Comparison of ENCODE assay signal across 10 cellular contexts in genomic region chr15:52232327-52232726, GRCh38. TPM values are rescaled to one million over a fixed set of nuclear protein-coding genes. Genes with fewer than 3 reads are reported as not detected.
DNase-seq lines count a peak whose midpoint lies in the region; ATAC-seq and TF ChIP-seq lines count a peak whose summit lies in the region.
"Had no signal": no experiment of that assay in that cellular context is flagged by ENCODE, and none has a peak within 500 bp of the region (broad histone marks: within the 10 kb centered on the region; RNA-seq: fewer than 3 reads in every experiment).

No MANE protein-coding gene starts in this region.

- H3K9ac ChIP-seq in OCI-LY1 (ENCODE audit: low read length): peak overlapping the region; percentile 46; the same call in 1 of the 2 replicates

- H3K4me2 ChIP-seq in OCI-LY1 (ENCODE audit: low read length): peak overlapping the region; percentile 45

- no peaks in the 10 kb centered on the region for H3K36me3 ChIP-seq in ACC112 (ENCODE audit: insufficient read depth, low read length)
- no peaks in the 10 kb centered on the region; the same call in 1 of the 2 replicates for H3K36me3 ChIP-seq in OCI-LY1 (ENCODE audit: insufficient read depth, low read length)
- H3K36me3 ChIP-seq in heart right ventricle: peaks cover 0 to 33% (median 0%) of the 10 kb centered on the region in 9 donors

- peaks cover 9% of the 10 kb centered on the region for H3K4me1 ChIP-seq in ACC112 (ENCODE audit: control insufficient read depth, insufficient read depth, low read length, unreplicated experiment)
- peaks cover 82% of the 10 kb centered on the region for H3K4me1 ChIP-seq in OCI-LY1 (ENCODE audit: insufficient read depth, low read length, severe bottlenecking)
- H3K4me1 ChIP-seq in heart right ventricle: peaks cover 0 to 8% (median 0%) of the 10 kb centered on the region in 9 donors

- no peaks in the 10 kb centered on the region for H4K20me1 ChIP-seq in OCI-LY1 (ENCODE audit: insufficient read depth, low read length)

- H3K27me3 ChIP-seq in ACC112 (ENCODE audit: insufficient read depth, low read length) (no peaks in the 10 kb centered on the region), OCI-LY1 (ENCODE audit: insufficient read depth, low read length) (no peaks in the 10 kb centered on the region), heart right ventricle (no peaks in the 10 kb centered on the region), dorsolateral prefrontal cortex (no peaks in the 10 kb centered on the region)

- H3K9me2 ChIP-seq in OCI-LY1 (ENCODE audit: low read depth, low read length): no peaks in the 10 kb centered on the region

- no peaks in the 10 kb centered on the region for H3K9me3 ChIP-seq in OCI-LY1 (ENCODE audit: low read length)
- no peaks in the 10 kb centered on the region for H3K9me3 ChIP-seq in heart right ventricle

- H3K79me2 ChIP-seq in ACC112 (ENCODE audit: control insufficient read depth, insufficient read depth, low read length, unreplicated experiment) (no peaks in the 10 kb centered on the region), OCI-LY1 (ENCODE audit: insufficient read depth, low read length) (no peaks in the 10 kb centered on the region)

- H3F3A ChIP-seq in OCI-LY1 (ENCODE audit: insufficient read depth, low read length): peaks cover 18% of the 10 kb centered on the region; the same call in 1 of the 2 replicates

- TF ChIP-seq CTCF in OCI-LY1 (IDR thresholded peaks at IDR 0.05; ENCODE audit: low read length) (no peak), heart right ventricle (IDR thresholded peaks at IDR 0.05) (no peak), dorsolateral prefrontal cortex (IDR thresholded peaks at IDR 0.05 in 54 of 56, conservative IDR thresholded peaks at IDR 0.05 in 2 of 56; ENCODE audit: low read depth in 1 of 56, partially characterized antibody in 56 of 56) (no peak)

- ATAC-seq in GM19035 (IDR thresholded peaks at IDR 0.05; ENCODE audit: unreplicated experiment) (peak; percentile 60), HG02970 (IDR thresholded peaks at IDR 0.05; ENCODE audit: low FRiP score, unreplicated experiment) (peak; percentile 42), heart right ventricle (no peak)

- H3K27ac ChIP-seq in ACC112 (ENCODE audit: low read depth, low read length): no peak overlapping the region
- H3K27ac ChIP-seq in OCI-LY1 (ENCODE audit: low read depth, low read length, poor library complexity, severe bottlenecking): peak overlapping the region; percentile 99
- H3K27ac ChIP-seq in heart right ventricle: no peak overlapping the region
- H3K27ac ChIP-seq in dorsolateral prefrontal cortex: no peak overlapping the region

- DNase-seq in dedifferentiated amniotic fluid mesenchymal stem cell (ENCODE audit: extremely low spot score) (no peak), heart right ventricle (no peak), dorsolateral prefrontal cortex (no peak), T-helper 9 cell (no peak)
- DNase-seq: NCI-H446; stimulated activated CD4-positive, alpha-beta T cell treated with anti-CD3 and anti-CD28 coated beads, Interleukin-4, amount 100 ng/mL, for 1 hour had no signal

- H3K4me3 ChIP-seq in ACC112 (ENCODE audit: low read depth, low read length) (no peak overlapping the region), OCI-LY1 (ENCODE audit: low read depth, low read length, poor library complexity, severe bottlenecking) (peak overlapping the region; percentile 4), heart right ventricle (no peak overlapping the region), dorsolateral prefrontal cortex (no peak overlapping the region)

- peak overlapping the region; percentile 70 for H2AFZ ChIP-seq in ACC112 (ENCODE audit: low read length, unreplicated experiment)
- no peak overlapping the region for H2AFZ ChIP-seq in OCI-LY1 (ENCODE audit: low read length)

- 67 to 71% methylated on average over 1 of the region's 1 CpG for WGBS in heart right ventricle, 2 donors

- intact Hi-C loops in heart right ventricle (cut with DNase I): no loop called here
- intact Hi-C loops in dorsolateral prefrontal cortex (cut with DNase I): no loop called here

RNA-seq across cellular contexts. Expression of gene GNB5, which starts 41.1 kb away (rescaled TPM):
- 10 to 100 TPM in 4 of 10 donors, 1 to 10 TPM in 6; 6.4 to 12.8 (median 8.5) TPM for total RNA-seq in heart right ventricle
- 1 to 10 TPM; 4.7 to 6.8 TPM for polyA plus RNA-seq in heart right ventricle
- total RNA-seq in dorsolateral prefrontal cortex: 100 to 1,000 TPM in 69 of 120 experiments, 10 to 100 TPM in 51; 35.2 to 150 (median 106) TPM

Comparison
In these comparisons a context has a peak if more than half of its experiments do, and no peak if none do; other contexts are left out.
1. ATAC-seq: peak in GM19035 (single experiment) and HG02970 (single experiment); none in heart right ventricle (0 of 8).